27 cellular contexts compared by ENCODE assay signal in genomic region chr4:38290914-38291313, GRCh38.
A peak's percentile ranks its signal among the peaks of the same experiment; 100 is the strongest.
DNase-seq lines count a peak whose midpoint lies in the region; ATAC-seq, FAIRE-seq and TF ChIP-seq lines count a peak whose summit lies in the region.
"Had no signal": no experiment of that assay in that cellular context is flagged by ENCODE, and none has a peak within 500 bp of the region (broad histone marks: within the 10 kb centered on the region; RNA-seq: fewer than 3 reads in every experiment).

No MANE protein-coding gene starts in this region.

- FAIRE-seq in astrocyte (lab: Jason Lieb, UNC) (peak; percentile 52), endothelial cell of umbilical vein (lab: Jason Lieb, UNC) (no peak)
- FAIRE-seq: A204.1, GM12891, GM19239 had no signal

- no peaks in the 10 kb centered on the region for H3K27me3 Mint-ChIP-seq in astrocyte (ENCODE audit: low read depth, unreplicated experiment)
- H3K27me3 Mint-ChIP-seq in stimulated activated naive B cell treated with anti-CD40 and anti-IgM and Interleukin-4, amounts not matched to agents 10 μg/mL and 1 μg/mL and 100 μg/mL, for 72 hours = peaks cover 0 to 19% of the 10 kb centered on the region in 2 donors
- H3K27me3 Mint-ChIP-seq: CD4-positive, alpha-beta memory T cell; CD4-positive, CD25-positive, alpha-beta regulatory T cell had no signal

- H3K79me2 ChIP-seq in astrocyte (ENCODE audit: insufficient read depth, low read length) (no peaks in the 10 kb centered on the region), endothelial cell of umbilical vein (ENCODE audit: control insufficient read depth, insufficient read depth, low read length) (no peaks in the 10 kb centered on the region)

- POLR2A ChIA-PET in endothelial cell of umbilical vein (lab: Charles Lee) = no interaction called here

- H3K27ac ChIP-seq in astrocyte (ENCODE audit: low read depth, low read length) (no peak overlapping the region), endothelial cell of umbilical vein (ENCODE audit: insufficient read depth, low read depth, low read length) (no peak overlapping the region), gastroesophageal sphincter (no peak overlapping the region)
- H3K27ac ChIP-seq in effector memory CD4-positive, alpha-beta T cell (ENCODE audit: insufficient read depth, low read length, poor library complexity, severe bottlenecking) = no peak overlapping the region
- H3K27ac ChIP-seq: BLaER1 had no signal

- H3K9me3 ChIP-seq in astrocyte (ENCODE audit: insufficient read depth, low read depth, low read length) (peaks cover 7% of the 10 kb centered on the region), endothelial cell of umbilical vein (replicated peaks; ENCODE audit: control insufficient read depth, insufficient read depth, low read length) (no peaks in the 10 kb centered on the region), gastroesophageal sphincter (peaks cover 0 to 21% (median 0%) of the 10 kb centered on the region in 3 donors)
- H3K9me3 ChIP-seq in effector memory CD4-positive, alpha-beta T cell (ENCODE audit: control insufficient read depth, low read length) = no peaks in the 10 kb centered on the region

- intact Hi-C loops in endothelial cell of umbilical vein (cut with micrococcal nuclease) = loop anchor here (1.0 kb wide), 1 partner anchor 27 kb away; no protein-coding TSS in a partner anchor

- H3K36me3 ChIP-seq in astrocyte (ENCODE audit: insufficient read depth, low read length) (no peaks in the 10 kb centered on the region), endothelial cell of umbilical vein (ENCODE audit: control insufficient read depth in 2 of 2, extremely low read depth in 1 of 2, insufficient read depth in 2 of 2, low read length in 2 of 2) (no peaks in the 10 kb centered on the region), gastroesophageal sphincter (no peaks in the 10 kb centered on the region)
- no peaks in the 10 kb centered on the region for H3K36me3 ChIP-seq in effector memory CD4-positive, alpha-beta T cell (ENCODE audit: control insufficient read depth, insufficient read depth, low read length)
- H3K36me3 ChIP-seq: BE2C, BLaER1 had no signal

- ATAC-seq in stimulated activated naive B cell treated with anti-CD40 and anti-IgM and Interleukin-4, amounts not matched to agents 10 μg/mL and 1 μg/mL and 100 μg/mL, for 72 hours (replicated peaks) = peak; percentile 63 to 76
- ATAC-seq in gastroesophageal sphincter = no peak
- ATAC-seq in HG02642 (IDR thresholded peaks at IDR 0.05; ENCODE audit: poor library complexity, unreplicated experiment) = no peak

- peak; percentile 38 for DNase-seq in NCI-H69 (lab: John Stamatoyannopoulos, UW)
- no peak for DNase-seq in astrocyte (ENCODE audit: low read depth)
- no peak for DNase-seq in endothelial cell of umbilical vein (ENCODE audit: low read depth, low spot score)
- DNase-seq in stimulated activated naive B cell treated with anti-CD40 and anti-IgM and Interleukin-4, amounts not matched to agents 10 μg/mL and 1 μg/mL and 100 μg/mL, for 72 hours = no peak
- no peak for DNase-seq in NCI-H446 treated with DMSO at 0.1 percent for 48 hours (lab: John Stamatoyannopoulos, UW)
- no peak for DNase-seq in effector memory CD4-positive, alpha-beta T cell
- DNase-seq: 8988T; ACHN; BE2C; C1 segment of cervical spinal cord; CD4-positive, alpha-beta memory T cell; CD4-positive, CD25-positive, alpha-beta regulatory T cell; CD8-positive, alpha-beta memory T cell; COR-L47; DMS 273 treated with DMSO at 0.1 percent for 48 hours; DMS153; DMS53; DMS79; DND-41; GF-D8 had no signal

- 83 to 100% methylated on average over 1 of the region's 1 CpG for WGBS in gastroesophageal sphincter (ENCODE audit: low coverage in 1 of 2), 2 donors

- CTCF ChIA-PET in endothelial cell of umbilical vein (lab: Charles Lee) = interaction anchor here (0.7 to 1.6 kb wide), 7 partner anchors 8 to 381 kb away, joined by 3 to 10 read pairs (median 3); no protein-coding TSS in a partner anchor

- peaks cover 9% of the 10 kb centered on the region for H3K4me1 ChIP-seq in astrocyte (ENCODE audit: insufficient read depth, low read length)
- peaks cover 13% of the 10 kb centered on the region for H3K4me1 ChIP-seq in endothelial cell of umbilical vein (ENCODE audit: control insufficient read depth, extremely low read depth, insufficient read depth, low read length)
- no peaks in the 10 kb centered on the region for H3K4me1 ChIP-seq in effector memory CD4-positive, alpha-beta T cell (ENCODE audit: control insufficient read depth, insufficient read depth, low read length, poor library complexity, severe bottlenecking)
- H3K4me1 ChIP-seq in gastroesophageal sphincter = no peaks in the 10 kb centered on the region
- H3K4me1 ChIP-seq: BE2C, BLaER1 had no signal

- H3K27ac Mint-ChIP-seq in astrocyte (ENCODE audit: unreplicated experiment) = no peak overlapping the region
- H3K27ac Mint-ChIP-seq in stimulated activated naive B cell treated with anti-CD40 and anti-IgM and Interleukin-4, amounts not matched to agents 10 μg/mL and 1 μg/mL and 100 μg/mL, for 72 hours = no peak overlapping the region
- H3K27ac Mint-ChIP-seq: CD4-positive, alpha-beta memory T cell; CD4-positive, CD25-positive, alpha-beta regulatory T cell had no signal

- H3K4me1 Mint-ChIP-seq in astrocyte (ENCODE audit: low read depth, unreplicated experiment) = peaks cover 7% of the 10 kb centered on the region
- no peaks in the 10 kb centered on the region for H3K4me1 Mint-ChIP-seq in stimulated activated naive B cell treated with anti-CD40 and anti-IgM and Interleukin-4, amounts not matched to agents 10 μg/mL and 1 μg/mL and 100 μg/mL, for 72 hours
- H3K4me1 Mint-ChIP-seq: CD8-positive, alpha-beta memory T cell had no signal

- H3K9ac ChIP-seq in astrocyte (ENCODE audit: low read length) (no peak overlapping the region), endothelial cell of umbilical vein (replicated peaks; ENCODE audit: extremely low read depth, insufficient read depth, low read length) (no peak overlapping the region)
- H3K9ac ChIP-seq: BLaER1 had no signal

- H3K4me3 ChIP-seq in astrocyte (ENCODE audit: insufficient read depth, low read depth, low read length) (no peak overlapping the region), endothelial cell of umbilical vein (replicated peaks in 1 of 3; ENCODE audit: insufficient read depth in 1 of 3, low read depth in 1 of 3, low read length in 3 of 3) (no peak overlapping the region), gastroesophageal sphincter (no peak overlapping the region)
- H3K4me3 ChIP-seq in effector memory CD4-positive, alpha-beta T cell (ENCODE audit: insufficient read depth, low read depth, low read length, poor library complexity, severe bottlenecking) = no peak overlapping the region
- H3K4me3 ChIP-seq: BLaER1 had no signal

- BruUV-seq in endothelial cell of umbilical vein (replicated peaks; lab: Mats Ljungman, UMichigan) = no TSS peak

- H3K4me3 Mint-ChIP-seq in astrocyte (ENCODE audit: unreplicated experiment) = no peak overlapping the region
- no peak overlapping the region for H3K4me3 Mint-ChIP-seq in stimulated activated naive B cell treated with anti-CD40 and anti-IgM and Interleukin-4, amounts not matched to agents 10 μg/mL and 1 μg/mL and 100 μg/mL, for 72 hours
- H3K4me3 Mint-ChIP-seq: CD4-positive, alpha-beta memory T cell; CD4-positive, CD25-positive, alpha-beta regulatory T cell; CD8-positive, alpha-beta memory T cell had no signal

- no peaks in the 10 kb centered on the region for H3K36me3 Mint-ChIP-seq in astrocyte (ENCODE audit: low read depth, unreplicated experiment)
- H3K36me3 Mint-ChIP-seq in stimulated activated naive B cell treated with anti-CD40 and anti-IgM and Interleukin-4, amounts not matched to agents 10 μg/mL and 1 μg/mL and 100 μg/mL, for 72 hours = peaks cover 6 to 16% of the 10 kb centered on the region in 2 donors
- H3K36me3 Mint-ChIP-seq: CD14-positive monocyte; CD4-positive, CD25-positive, alpha-beta regulatory T cell had no signal

- no peak for TF ChIP-seq CTCF in astrocyte (IDR thresholded peaks at IDR 0.05; ENCODE audit: insufficient read depth, low read depth, low read length)
- no peak for TF ChIP-seq CTCF in endothelial cell of umbilical vein (IDR thresholded peaks at IDR 0.05; ENCODE audit: extremely low read depth in 1 of 2, insufficient read depth in 1 of 2, low read depth in 1 of 2, low read length in 2 of 2)
- no peak for TF ChIP-seq CTCF in gastroesophageal sphincter (IDR thresholded peaks at IDR 0.05)

- no peak for TF ChIP-seq EP300 in gastroesophageal sphincter (IDR thresholded peaks at IDR 0.05)

- H4K20me1 ChIP-seq in astrocyte (ENCODE audit: insufficient read depth, low read length) (no peaks in the 10 kb centered on the region), endothelial cell of umbilical vein (replicated peaks; ENCODE audit: control insufficient read depth, extremely low read depth, insufficient read depth, low read length) (no peaks in the 10 kb centered on the region)
- H4K20me1 ChIP-seq: BLaER1 had no signal

- H3K27me3 ChIP-seq in astrocyte (ENCODE audit: insufficient read depth, low read length) = no peaks in the 10 kb centered on the region
- no peaks in the 10 kb centered on the region for H3K27me3 ChIP-seq in endothelial cell of umbilical vein (ENCODE audit: control insufficient read depth in 2 of 2, insufficient read depth in 2 of 2, low read length in 2 of 2)
- H3K27me3 ChIP-seq in effector memory CD4-positive, alpha-beta T cell (replicated peaks; ENCODE audit: control insufficient read depth, insufficient read depth, low read length, poor library complexity, severe bottlenecking) = no peaks in the 10 kb centered on the region
- no peaks in the 10 kb centered on the region for H3K27me3 ChIP-seq in gastroesophageal sphincter
- H3K27me3 ChIP-seq: BE2C, BLaER1 had no signal

- TF ChIP-seq POLR2A in endothelial cell of umbilical vein (IDR thresholded peaks at IDR 0.05; ENCODE audit: low read depth, low read length) (no peak), gastroesophageal sphincter (IDR thresholded peaks at IDR 0.05) (no peak)

- H3K4me2 ChIP-seq in astrocyte (ENCODE audit: low read length) (no peak overlapping the region), endothelial cell of umbilical vein (ENCODE audit: insufficient read depth, low read length) (peak overlapping the region; percentile 27)
- H3K4me2 ChIP-seq: BLaER1 had no signal

- no peak overlapping the region for H2AFZ ChIP-seq in astrocyte (ENCODE audit: low read depth, low read length)
- H2AFZ ChIP-seq in endothelial cell of umbilical vein (ENCODE audit: low read depth, low read length) = no peak overlapping the region

- dilution Hi-C loops in endothelial cell of umbilical vein (cut with MboI; ENCODE audit: extremely low pct_ligation_motif_present, low sequenced_read_pairs) = no loop called here

- peaks cover 5% of the 10 kb centered on the region for H3K9me3 Mint-ChIP-seq in astrocyte (ENCODE audit: unreplicated experiment)
- peaks cover 8 to 17% of the 10 kb centered on the region in 2 donors for H3K9me3 Mint-ChIP-seq in stimulated activated naive B cell treated with anti-CD40 and anti-IgM and Interleukin-4, amounts not matched to agents 10 μg/mL and 1 μg/mL and 100 μg/mL, for 72 hours

- H3K9me1 ChIP-seq in endothelial cell of umbilical vein (replicated peaks; ENCODE audit: control insufficient read depth, extremely low read depth, insufficient read depth, low read length) = no peaks in the 10 kb centered on the region

Comparison
In these comparisons a context has a peak if more than half of its experiments do, and no peak if none do; other contexts are left out.
1. ATAC-seq: peak in stimulated activated naive B cell treated with anti-CD40 and anti-IgM and Interleukin-4, amounts not matched to agents 10 μg/mL and 1 μg/mL and 100 μg/mL, for 72 hours (2 of 2); none in gastroesophageal sphincter (single experiment) and HG02642 (single experiment).